In the genomic region with DNA sequence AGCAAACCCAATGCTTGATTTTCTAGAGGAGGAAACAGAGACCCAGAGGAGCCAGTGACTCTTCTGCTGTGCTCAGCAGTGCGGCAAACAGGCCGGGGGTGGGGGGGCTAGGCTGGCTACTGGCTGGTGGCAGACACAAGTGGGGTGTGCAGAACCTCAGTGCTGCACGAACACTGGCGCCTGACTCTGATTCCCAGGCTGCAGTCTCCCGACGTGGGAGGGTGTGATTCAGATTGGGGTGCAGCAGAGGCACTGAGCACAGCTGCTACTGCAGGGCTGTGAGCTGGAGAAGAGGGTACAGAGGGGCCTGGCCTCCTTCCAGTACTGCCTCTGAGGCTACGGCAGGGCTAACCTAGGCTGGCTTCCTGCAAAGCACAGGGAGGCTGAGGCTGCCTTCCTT, we compare ENCODE assay signal across 1 cellular context.
TF ChIP-seq lines count a peak whose summit lies in the region.

No MANE protein-coding gene starts in this region.

TF ChIP-seq in A549, 52 proteins besides CTCF, POLR2A, EP300 and RAD21 (continued from another document):
- TF ChIP-seq, protein P1, sequence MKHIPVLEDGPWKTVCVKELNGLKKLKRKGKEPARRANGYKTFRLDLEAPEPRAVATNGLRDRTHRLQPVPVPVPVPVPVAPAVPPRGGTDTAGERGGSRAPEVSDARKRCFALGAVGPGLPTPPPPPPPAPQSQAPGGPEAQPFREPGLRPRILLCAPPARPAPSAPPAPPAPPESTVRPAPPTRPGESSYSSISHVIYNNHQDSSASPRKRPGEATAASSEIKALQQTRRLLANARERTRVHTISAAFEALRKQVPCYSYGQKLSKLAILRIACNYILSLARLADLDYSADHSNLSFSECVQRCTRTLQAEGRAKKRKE (CRISPR knock-in tag; IDR thresholded peaks at IDR 0.05; ENCODE audit: low read depth) = no peak
- TF ChIP-seq NPAS2 (CRISPR knock-in tag; IDR thresholded peaks at IDR 0.05; ENCODE audit: borderline replicate concordance) (no peak), CBX8 (IDR thresholded peaks at IDR 0.05) (no peak), KDM1A (IDR thresholded peaks at IDR 0.05; ENCODE audit: low read depth) (no peak)
- TF ChIP-seq, protein P2, sequence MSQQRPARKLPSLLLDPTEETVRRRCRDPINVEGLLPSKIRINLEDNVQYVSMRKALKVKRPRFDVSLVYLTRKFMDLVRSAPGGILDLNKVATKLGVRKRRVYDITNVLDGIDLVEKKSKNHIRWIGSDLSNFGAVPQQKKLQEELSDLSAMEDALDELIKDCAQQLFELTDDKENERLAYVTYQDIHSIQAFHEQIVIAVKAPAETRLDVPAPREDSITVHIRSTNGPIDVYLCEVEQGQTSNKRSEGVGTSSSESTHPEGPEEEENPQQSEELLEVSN (IDR thresholded peaks at IDR 0.05; ENCODE audit: borderline replicate concordance, low read depth) = no peak
